19 cellular contexts compared by ENCODE assay signal in genomic region chr20:37361336-37361735, GRCh38. TPM values are rescaled to one million over a fixed set of nuclear protein-coding genes. Genes with fewer than 3 reads are reported as not detected.
DNase-seq lines count a peak whose midpoint lies in the region; ATAC-seq, FAIRE-seq and TF ChIP-seq lines count a peak whose summit lies in the region.
"Had no signal": no experiment of that assay in that cellular context is flagged by ENCODE, and none has a peak within 500 bp of the region (broad histone marks: within the 10 kb centered on the region; RNA-seq: fewer than 3 reads in every experiment).

No MANE protein-coding gene starts in this region.

- H3K27ac Mint-ChIP-seq in progenitor cell of endocrine pancreas: no peak overlapping the region

- peaks cover 9% of the 10 kb centered on the region for H3F3A ChIP-seq in SK-N-SH (replicated peaks; ENCODE audit: insufficient read depth)

- H3K4me2 ChIP-seq in SK-N-SH: no peak overlapping the region
- H3K4me2 ChIP-seq: BLaER1 had no signal

- H3K4me3 Mint-ChIP-seq in progenitor cell of endocrine pancreas (ENCODE audit: low read depth): no peak overlapping the region

- H3K36me3 Mint-ChIP-seq in progenitor cell of endocrine pancreas (ENCODE audit: insufficient read depth): peaks cover 23% of the 10 kb centered on the region

- 73% methylated on average over 4 of the region's 8 CpGs for WGBS in SK-N-SH (ENCODE audit: low lambda C conversion rate)
- 81 to 88% methylated on average over 8 of the region's 8 CpGs for WGBS in sigmoid colon, 2 donors

- peaks cover 4% of the 10 kb centered on the region for H3K4me1 Mint-ChIP-seq in progenitor cell of endocrine pancreas (ENCODE audit: low read depth)

- POLR2A ChIA-PET in SK-N-SH (lab: Yijun Ruan, JAX): interaction anchor here (0.7 kb wide), 1 partner anchor 18 kb away, joined by 3 read pairs; no protein-coding TSS in a partner anchor

- H3K9me3 ChIP-seq in SK-N-SH (no peaks in the 10 kb centered on the region), sigmoid colon (no peaks in the 10 kb centered on the region)

- H3K4me3 ChIP-seq in SK-N-SH (ENCODE audit: low read depth in 2 of 2, low read length in 1 of 2) (no peak overlapping the region), coronary artery (no peak overlapping the region), sigmoid colon (no peak overlapping the region)
- H3K4me3 ChIP-seq: BLaER1 had no signal

- ATAC-seq in SK-N-SH treated with all-trans-retinoic acid at 6 μM for 48 hours: no peak
- ATAC-seq in Right ventricle myocardium superior (ENCODE audit: poor library complexity): no peak
- ATAC-seq: Panc1 had no signal

- H3K9ac ChIP-seq in SK-N-SH: no peak overlapping the region
- H3K9ac ChIP-seq: BLaER1 had no signal

- peaks cover 48% of the 10 kb centered on the region for H3K79me2 ChIP-seq in SK-N-SH (ENCODE audit: insufficient read depth)

- H3K27me3 ChIP-seq in SK-N-SH (ENCODE audit: insufficient read depth) (no peaks in the 10 kb centered on the region), sigmoid colon (no peaks in the 10 kb centered on the region)
- H3K27me3 ChIP-seq: BLaER1 had no signal

- no peaks in the 10 kb centered on the region for H3K9me2 ChIP-seq in SK-N-SH

- peaks cover 7 to 8% of the 10 kb centered on the region in 2 experiments for H3K36me3 ChIP-seq in SK-N-SH (replicated peaks in 1 of 2; ENCODE audit: control insufficient read depth in 1 of 2, insufficient read depth in 2 of 2, low read length in 1 of 2)
- H3K36me3 ChIP-seq in sigmoid colon: peaks cover 0 to 17% (median 9%) of the 10 kb centered on the region in 4 donors

- intact Hi-C loops in sigmoid colon (cut with DNase I): no loop called here
- intact Hi-C loops in Right ventricle myocardium superior (cut with DNase I): no loop called here

- TF ChIP-seq EP300 in SK-N-SH (IDR thresholded peaks at IDR 0.05; ENCODE audit: borderline replicate concordance in 1 of 2, low read depth in 1 of 2, low read length in 1 of 2) (no peak), sigmoid colon (IDR thresholded peaks at IDR 0.05) (no peak)

- no peak for FAIRE-seq in H54 (lab: Jason Lieb, UNC)
- FAIRE-seq: G401.6 had no signal

- DNase-seq in SK-N-SH (peak; percentile 26), coronary artery (ENCODE audit: low spot score) (peak; percentile 53), sigmoid colon (peak; percentile 57), progenitor cell of endocrine pancreas (ENCODE audit: low spot score, unreplicated experiment) (no peak), H54 (ENCODE audit: insufficient read length, low spot score) (no peak), Right ventricle myocardium superior (no peak)
- DNase-seq: DND-41, KG1, NCI-H1048, NCI-H146, NCI-H2081 treated with DMSO at 0.1 percent for 48 hours, NCI-H2227 treated with DMSO at 0.1 percent for 48 hours, NCI-H524 had no signal

- H3K4me1 ChIP-seq in SK-N-SH (ENCODE audit: control insufficient read depth in 1 of 2, insufficient read depth in 2 of 2, low read depth in 1 of 2, low read length in 1 of 2) (peaks cover 0 to 25% of the 10 kb centered on the region in 2 experiments; a peak in 1 of 4 replicates), sigmoid colon (peaks cover 0 to 59% (median 48%) of the 10 kb centered on the region in 4 donors)

- TF ChIP-seq CTCF in SK-N-SH (IDR thresholded peaks at IDR 0.05) (no peak), coronary artery (IDR thresholded peaks at IDR 0.05) (no peak), sigmoid colon (IDR thresholded peaks at IDR 0.05) (no peak), progenitor cell of endocrine pancreas (IDR thresholded peaks at IDR 0.05; ENCODE audit: unreplicated experiment) (no peak)

- TF ChIP-seq RAD21 in SK-N-SH (IDR thresholded peaks at IDR 0.05; ENCODE audit: low read length): no peak

- peak; percentile 19 for TF ChIP-seq POLR2A in GM19193 (IDR thresholded peaks at IDR 0.05; ENCODE audit: extremely low read depth, insufficient read depth, insufficient read length)
- TF ChIP-seq POLR2A in sigmoid colon (IDR thresholded peaks at IDR 0.05): no peak
- TF ChIP-seq POLR2A in H54 (IDR thresholded peaks at IDR 0.05; ENCODE audit: low read depth, low read length): no peak

- peaks cover 3% of the 10 kb centered on the region for H3K9me3 Mint-ChIP-seq in progenitor cell of endocrine pancreas (ENCODE audit: low read depth)

- H3K27ac ChIP-seq in SK-N-SH (ENCODE audit: low read depth in 2 of 2, low read length in 1 of 2) (no peak overlapping the region; a peak in 1 of 4 replicates), coronary artery (no peak overlapping the region), sigmoid colon (peak overlapping the region in 2 of 4 donors; percentile 12)
- H3K27ac ChIP-seq: 22Rv1, BLaER1 had no signal

- CTCF ChIA-PET in SK-N-SH (lab: Yijun Ruan, JAX): interaction anchor here (2.0 kb wide), 1 partner anchor 24 kb away, joined by 5 read pairs; no protein-coding TSS in a partner anchor

- peaks cover 74% of the 10 kb centered on the region for H4K20me1 ChIP-seq in SK-N-SH (ENCODE audit: insufficient read depth)

- no peaks in the 10 kb centered on the region for H3K27me3 Mint-ChIP-seq in progenitor cell of endocrine pancreas

- H2AFZ ChIP-seq in SK-N-SH (ENCODE audit: low read depth): no peak overlapping the region

TF ChIP-seq in SK-N-SH, 30 proteins besides CTCF, POLR2A, EP300 and RAD21 (continues in another document):
- TF ChIP-seq TEAD4 (IDR thresholded peaks at IDR 0.05; ENCODE audit: borderline replicate concordance, insufficient read depth) (no peak), YY1 (IDR thresholded peaks at IDR 0.05; ENCODE audit: low read depth) (no peak), RCOR1 (IDR thresholded peaks at IDR 0.05; ENCODE audit: low read length) (no peak), NFIC (IDR thresholded peaks at IDR 0.05; ENCODE audit: borderline replicate concordance) (no peak), TAF1 (IDR thresholded peaks at IDR 0.05; ENCODE audit: borderline replicate concordance, low read depth, low read length) (no peak), MXI1 (IDR thresholded peaks at IDR 0.05; ENCODE audit: low read depth, low read length) (no peak)
- TF ChIP-seq, protein P1, sequence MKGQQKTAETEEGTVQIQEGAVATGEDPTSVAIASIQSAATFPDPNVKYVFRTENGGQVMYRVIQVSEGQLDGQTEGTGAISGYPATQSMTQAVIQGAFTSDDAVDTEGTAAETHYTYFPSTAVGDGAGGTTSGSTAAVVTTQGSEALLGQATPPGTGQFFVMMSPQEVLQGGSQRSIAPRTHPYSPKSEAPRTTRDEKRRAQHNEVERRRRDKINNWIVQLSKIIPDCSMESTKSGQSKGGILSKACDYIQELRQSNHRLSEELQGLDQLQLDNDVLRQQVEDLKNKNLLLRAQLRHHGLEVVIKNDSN (IDR thresholded peaks at IDR 0.05; ENCODE audit: borderline replicate concordance, low read depth): no peak

TF ChIP-seq in SK-N-SH treated with all-trans-retinoic acid at 6 μM for 48 hours, 23 proteins besides CTCF, POLR2A, EP300 and RAD21 (continues in another document):
- TF ChIP-seq RARB (CRISPR knock-in tag; IDR thresholded peaks at IDR 0.05) (no peak), ESRRG (CRISPR knock-in tag; IDR thresholded peaks at IDR 0.05) (no peak), ZC3H10 (CRISPR knock-in tag; IDR thresholded peaks at IDR 0.05) (no peak), TSHZ2 (CRISPR knock-in tag; IDR thresholded peaks at IDR 0.05) (no peak), CREB5 (CRISPR knock-in tag; IDR thresholded peaks at IDR 0.05; ENCODE audit: low read depth) (no peak), TOX (CRISPR knock-in tag; IDR thresholded peaks at IDR 0.05; ENCODE audit: borderline replicate concordance) (no peak)

RNA-seq across cellular contexts. Expression of gene SRC, which starts 15.4 kb away (rescaled TPM):
- 23.8 and 25.6 TPM in 2 replicates for polyA plus RNA-seq in SK-N-SH (2012; rRNA removed)
- polyA plus RNA-seq in SK-N-SH (2012; cell fraction: cytosol; rRNA removed): 9.6 and 17.1 TPM in 2 replicates
- 49.2 and 58.8 TPM in 2 replicates for polyA plus RNA-seq in SK-N-SH (2012; cell fraction: nucleus; rRNA removed)
- total RNA-seq in sigmoid colon: 10 to 100 TPM; 28.1 to 52.3 (median 40.0) TPM
- 10 to 100 TPM; 64.3 to 91.8 (median 79.1) TPM for polyA plus RNA-seq in sigmoid colon
- total RNA-seq in progenitor cell of endocrine pancreas: 126 and 128 TPM in 2 replicates
- total RNA-seq in Right ventricle myocardium superior: 6.7 TPM

Comparison
In these comparisons a context has a peak if more than half of its experiments do, and no peak if none do; other contexts are left out.
1. DNase-seq: peak in SK-N-SH (single experiment), coronary artery (single experiment) and sigmoid colon (single experiment); none in progenitor cell of endocrine pancreas (single experiment), H54 (single experiment) and Right ventricle myocardium superior (single experiment).